8 cellular contexts compared by ENCODE assay signal in the genomic region with DNA sequence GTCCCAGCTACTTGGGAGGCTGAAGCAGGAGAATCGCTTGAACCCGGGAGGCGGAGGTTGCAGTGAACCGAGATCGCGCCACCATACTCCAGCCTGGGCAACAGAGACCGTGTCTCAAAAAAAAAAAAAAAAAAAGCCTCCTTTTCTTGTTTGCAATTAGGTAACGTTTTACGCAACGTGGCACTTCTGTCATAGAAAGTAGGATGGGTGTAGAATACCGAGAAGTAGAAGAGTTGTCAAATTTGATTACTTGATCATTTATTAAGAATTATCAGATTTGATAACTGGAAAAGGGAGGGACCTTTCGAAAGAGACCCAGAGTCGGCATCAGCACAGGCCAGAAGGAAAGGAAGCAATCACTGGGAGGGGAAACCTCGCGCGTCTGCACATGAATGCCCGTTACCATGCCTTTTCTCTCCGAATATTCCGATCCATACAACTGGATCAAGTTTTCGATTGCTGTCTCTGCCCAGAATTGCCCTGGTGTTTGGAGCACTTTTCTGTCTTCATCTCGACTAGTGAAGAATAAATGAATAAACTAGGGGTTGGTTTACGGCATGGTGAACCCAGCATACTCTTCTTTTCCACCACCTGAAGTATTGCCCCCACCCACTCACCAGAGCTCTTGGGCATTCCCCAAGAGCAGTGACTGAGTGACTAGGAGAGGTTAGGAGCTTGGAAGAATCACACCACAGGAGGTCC. TPM values are rescaled to one million over a fixed set of nuclear protein-coding genes. Genes with fewer than 3 reads are reported as not detected.
"Had no signal": no experiment of that assay in that cellular context is flagged by ENCODE, and none has a peak within 500 bp of the region (broad histone marks: within the 10 kb centered on the region; RNA-seq: fewer than 3 reads in every experiment).

No MANE protein-coding gene starts in this region.

- ATAC-seq: HCT116, K562 had no signal

- H3K27ac Mint-ChIP-seq: HFFc6 had no signal

- H3K4me1 ChIP-seq: HAP-1 had no signal

- H3K4me3 ChIP-seq: HAP-1, K562 had no signal

- H3K36me3 ChIP-seq: HAP-1 had no signal

- H3K4me3 Mint-ChIP-seq: HFFc6 had no signal

- DNase-seq: GOT3, HFFc6, IMR-90, KG1 had no signal

RNA-seq across cellular contexts. Expression of gene TFAP2D, which starts 4.5 kb away (rescaled TPM):
- total RNA-seq: HFFc6, HT-29, IMR-90, K562 had no signal
- polyA plus RNA-seq: IMR-90, K562 had no signal
